Comparison of ENCODE assay signal across 1 cellular context in genomic region chr9:137665697-137666504, GRCh38.
TF ChIP-seq lines count a peak whose summit lies in the region.

No MANE protein-coding gene starts in this region.

TF ChIP-seq in A549, 52 proteins besides CTCF, POLR2A, EP300 and RAD21 (continued from another document):
- TF ChIP-seq, protein P1, sequence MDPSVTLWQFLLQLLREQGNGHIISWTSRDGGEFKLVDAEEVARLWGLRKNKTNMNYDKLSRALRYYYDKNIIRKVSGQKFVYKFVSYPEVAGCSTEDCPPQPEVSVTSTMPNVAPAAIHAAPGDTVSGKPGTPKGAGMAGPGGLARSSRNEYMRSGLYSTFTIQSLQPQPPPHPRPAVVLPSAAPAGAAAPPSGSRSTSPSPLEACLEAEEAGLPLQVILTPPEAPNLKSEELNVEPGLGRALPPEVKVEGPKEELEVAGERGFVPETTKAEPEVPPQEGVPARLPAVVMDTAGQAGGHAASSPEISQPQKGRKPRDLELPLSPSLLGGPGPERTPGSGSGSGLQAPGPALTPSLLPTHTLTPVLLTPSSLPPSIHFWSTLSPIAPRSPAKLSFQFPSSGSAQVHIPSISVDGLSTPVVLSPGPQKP (IDR thresholded peaks at IDR 0.05; ENCODE audit: low read depth, low read length): no peak
- no peak for TF ChIP-seq RNF2 (IDR thresholded peaks at IDR 0.05; ENCODE audit: borderline replicate concordance, low read depth)
- TF ChIP-seq CBX2 (IDR thresholded peaks at IDR 0.05; ENCODE audit: borderline replicate concordance, low read depth): no peak
- no peak for TF ChIP-seq JUNB (IDR thresholded peaks at IDR 0.05)
- no peak for TF ChIP-seq RCOR1 (IDR thresholded peaks at IDR 0.05; ENCODE audit: low read depth, low read length)
- TF ChIP-seq FOXS1 (CRISPR knock-in tag; IDR thresholded peaks at IDR 0.05): no peak
- peak; percentile 83 for TF ChIP-seq MAFK (IDR thresholded peaks at IDR 0.05; ENCODE audit: partially characterized antibody)
